17 cellular contexts compared by ENCODE assay signal in the genomic region with DNA sequence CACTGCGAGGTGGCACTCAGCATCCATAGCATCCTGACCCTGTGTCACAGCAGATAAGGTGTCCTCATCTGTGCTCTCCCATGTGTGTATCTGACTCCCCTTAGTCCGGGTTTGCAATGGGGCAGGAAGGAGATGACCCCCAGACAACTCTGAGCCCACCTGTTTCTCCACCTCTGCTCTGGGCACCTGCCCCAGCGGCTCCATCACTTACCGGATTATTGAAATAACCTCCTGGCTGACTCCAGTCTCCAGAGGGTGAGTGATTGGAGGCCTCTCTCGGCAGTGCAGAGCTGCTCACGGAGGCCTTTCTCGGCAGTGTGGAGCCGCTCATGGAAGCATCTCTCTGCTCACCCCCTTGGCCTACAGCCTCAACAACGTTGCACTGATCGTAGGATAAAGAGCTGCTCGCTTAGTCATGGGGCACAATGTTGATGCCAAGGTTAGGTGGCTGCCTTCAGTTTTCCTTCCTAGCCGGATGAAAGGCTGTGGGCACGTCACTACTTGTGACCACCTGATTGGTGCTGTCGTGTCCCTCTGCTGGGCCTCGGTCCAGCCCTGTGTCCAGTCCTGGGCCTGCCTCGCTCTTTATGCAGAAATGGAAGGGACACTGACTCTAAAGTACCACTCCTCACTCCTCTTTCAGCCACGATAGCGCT.
"Had no signal": no experiment of that assay in that cellular context is flagged by ENCODE, and none has a peak within 500 bp of the region (broad histone marks: within the 10 kb centered on the region; RNA-seq: fewer than 3 reads in every experiment).

No MANE protein-coding gene starts in this region.

- H3K4me3 ChIP-seq: dorsolateral prefrontal cortex, lower lobe of right lung, SJCRH30, suprapubic skin had no signal

- DNase-seq: activated CD4-positive, CD25-positive, alpha-beta regulatory T cell treated with anti-CD3 and anti-CD28 coated beads, Interleukin-2, amount 50 U/mL, for 72 hours; activated gamma-delta T cell treated with Interleukin-2 at 50 U/mL for 16 hours; activated T-cell treated with anti-CD3 and anti-CD28 coated beads, Interleukin-2, amount 50 U/mL, for 48 hours; amygdala; foreskin keratinocyte; hippocampal formation; lower lobe of right lung; retina; SJCRH30; T1000; trophoblast cell had no signal

- H3K9me3 ChIP-seq: lower lobe of right lung, SJCRH30, suprapubic skin had no signal

- H3K27me3 ChIP-seq: foreskin keratinocyte, SJCRH30 had no signal

- H3K36me3 ChIP-seq: lower lobe of right lung, SJCRH30, suprapubic skin had no signal

- H3K9me3 Mint-ChIP-seq: activated naive CD4-positive, alpha-beta T cell treated with anti-CD3 and anti-CD28 coated beads, Interleukin-2, amount 50 U/mL, for 72 hours; natural killer cell treated with Interleukin-12 subunit alpha and Interleukin-12 subunit beta and Interleukin-15 and Interleukin-18, amount 100 ng/mL, for 72 hours; stimulated activated naive CD8-positive, alpha-beta T cell treated with anti-CD3 and anti-CD28 coated beads, Interleukin-15, Interleukin-2, amounts not matched to agents 100 ng/mL and 50 ng/mL, for 24 hours had no signal

- H3K27ac Mint-ChIP-seq: natural killer cell treated with Interleukin-12 subunit alpha and Interleukin-12 subunit beta and Interleukin-15 and Interleukin-18, amount 100 ng/mL, for 72 hours had no signal

- H3K4me1 ChIP-seq: foreskin keratinocyte, lower lobe of right lung, SJCRH30, suprapubic skin had no signal

- H3K4me3 Mint-ChIP-seq: natural killer cell treated with Interleukin-12 subunit alpha and Interleukin-12 subunit beta and Interleukin-15 and Interleukin-18, amount 100 ng/mL, for 72 hours had no signal

- H3K27ac ChIP-seq: dorsolateral prefrontal cortex, foreskin keratinocyte, lower lobe of right lung, SJCRH30, suprapubic skin, VCaP had no signal

- H3K27me3 Mint-ChIP-seq: stimulated activated naive CD8-positive, alpha-beta T cell treated with anti-CD3 and anti-CD28 coated beads, Interleukin-15, Interleukin-2, amounts not matched to agents 100 ng/mL and 50 ng/mL, for 24 hours had no signal

- H3K36me3 Mint-ChIP-seq: activated naive CD4-positive, alpha-beta T cell treated with anti-CD3 and anti-CD28 coated beads, Interleukin-2, amount 50 U/mL, for 72 hours; natural killer cell treated with Interleukin-12 subunit alpha and Interleukin-12 subunit beta and Interleukin-15 and Interleukin-18, amount 100 ng/mL, for 72 hours had no signal

- ATAC-seq: foreskin keratinocyte had no signal
